ENCODE assay signal across 8 cellular contexts in genomic region chr19:58450836-58451357, GRCh38. TPM values are rescaled to one million over a fixed set of nuclear protein-coding genes. Genes with fewer than 3 reads are reported as not detected.
DNase-seq lines count a peak whose midpoint lies in the region; ATAC-seq and TF ChIP-seq lines count a peak whose summit lies in the region.

No MANE protein-coding gene starts in this region.

- H3K27me3 Mint-ChIP-seq in activated CD8-positive, alpha-beta T cell treated with anti-CD3 and anti-CD28 coated beads, Interleukin-2, amount 10 ng/mL, durations not matched to agents 7 days and 5 days (ENCODE audit: low read depth), result peaks cover 3% of the 10 kb centered on the region
- peaks cover 7 to 19% (median 15%) of the 10 kb centered on the region in 3 donors for H3K27me3 Mint-ChIP-seq in immature natural killer cell (ENCODE audit: low read depth in 3 of 3)
- peaks cover 34% of the 10 kb centered on the region for H3K27me3 Mint-ChIP-seq in stimulated activated naive CD8-positive, alpha-beta T cell treated with anti-CD3 and anti-CD28 coated beads, Interleukin-15, amount 100 ng/mL, for 72 hours

- H3K36me3 Mint-ChIP-seq in activated CD8-positive, alpha-beta T cell treated with anti-CD3 and anti-CD28 coated beads, Interleukin-2, amount 10 ng/mL, durations not matched to agents 7 days and 5 days (ENCODE audit: low read depth), result peaks cover 19% of the 10 kb centered on the region
- H3K36me3 Mint-ChIP-seq in immature natural killer cell, result peaks cover 4 to 7% (median 5%) of the 10 kb centered on the region in 3 donors

- H3K4me1 Mint-ChIP-seq in activated CD8-positive, alpha-beta T cell treated with anti-CD3 and anti-CD28 coated beads, Interleukin-2, amount 10 ng/mL, durations not matched to agents 7 days and 5 days (ENCODE audit: low read depth), result peaks cover 22% of the 10 kb centered on the region
- peaks cover 18 to 25% of the 10 kb centered on the region in 2 donors for H3K4me1 Mint-ChIP-seq in immature natural killer cell
- H3K4me1 Mint-ChIP-seq in stimulated activated naive CD8-positive, alpha-beta T cell treated with anti-CD3 and anti-CD28 coated beads, Interleukin-15, amount 100 ng/mL, for 72 hours, result peaks cover 37% of the 10 kb centered on the region

- H3K27me3 ChIP-seq in GM06990 (replicated peaks; ENCODE audit: control insufficient read depth, insufficient read depth, low read length), result no peaks in the 10 kb centered on the region

- peaks cover 11% of the 10 kb centered on the region for H3K9me3 Mint-ChIP-seq in activated CD8-positive, alpha-beta T cell treated with anti-CD3 and anti-CD28 coated beads, Interleukin-2, amount 10 ng/mL, durations not matched to agents 7 days and 5 days (ENCODE audit: insufficient read depth)
- peaks cover 0 to 8% (median 2%) of the 10 kb centered on the region in 6 donors for H3K9me3 Mint-ChIP-seq in immature natural killer cell
- peaks cover 24 to 27% of the 10 kb centered on the region in 2 donors for H3K9me3 Mint-ChIP-seq in stimulated activated naive CD8-positive, alpha-beta T cell treated with anti-CD3 and anti-CD28 coated beads, Interleukin-15, amount 100 ng/mL, for 72 hours

- no peak for DNase-seq in GM06990 (ENCODE audit: extremely low read depth, insufficient read length)
- no peak for DNase-seq in activated CD8-positive, alpha-beta T cell treated with anti-CD3 and anti-CD28 coated beads, Interleukin-2, amount 10 ng/mL, durations not matched to agents 7 days and 5 days
- DNase-seq in immature natural killer cell, result no peak
- DNase-seq in stimulated activated naive CD8-positive, alpha-beta T cell treated with anti-CD3 and anti-CD28 coated beads, Interleukin-15, amount 100 ng/mL, for 72 hours, result no peak
- DNase-seq in NAMALWA (ENCODE audit: low spot score), result no peak
- DNase-seq in activated gamma-delta T cell (lab: John Stamatoyannopoulos, UW), result no peak
- DNase-seq in SKM-1 treated with dmso at 0.1 percent for 144 hours (lab: John Stamatoyannopoulos, UW; ENCODE audit: unreplicated experiment), result no peak

- peak; percentile 16 for ATAC-seq in HG02870 (IDR thresholded peaks at IDR 0.05; ENCODE audit: unreplicated experiment)
- ATAC-seq in activated CD8-positive, alpha-beta T cell treated with anti-CD3 and anti-CD28 coated beads, Interleukin-2, amount 10 ng/mL, durations not matched to agents 7 days and 5 days, result peak; percentile 29
- peak; percentile 26 for ATAC-seq in stimulated activated naive CD8-positive, alpha-beta T cell treated with anti-CD3 and anti-CD28 coated beads, Interleukin-15, amount 100 ng/mL, for 72 hours

- peak overlapping the region; percentile 73 for H3K4me3 Mint-ChIP-seq in activated CD8-positive, alpha-beta T cell treated with anti-CD3 and anti-CD28 coated beads, Interleukin-2, amount 10 ng/mL, durations not matched to agents 7 days and 5 days
- peak overlapping the region; percentile 80 to 90 (median 86) for H3K4me3 Mint-ChIP-seq in immature natural killer cell
- H3K4me3 Mint-ChIP-seq in stimulated activated naive CD8-positive, alpha-beta T cell treated with anti-CD3 and anti-CD28 coated beads, Interleukin-15, amount 100 ng/mL, for 72 hours, result peak overlapping the region; percentile 95 to 96

- H3K36me3 ChIP-seq in GM06990 (ENCODE audit: control insufficient read depth, insufficient read depth, low read length), result peaks cover 7% of the 10 kb centered on the region

- peak overlapping the region; percentile 34 for H3K27ac Mint-ChIP-seq in activated CD8-positive, alpha-beta T cell treated with anti-CD3 and anti-CD28 coated beads, Interleukin-2, amount 10 ng/mL, durations not matched to agents 7 days and 5 days
- peak overlapping the region; percentile 79 to 92 (median 83) for H3K27ac Mint-ChIP-seq in immature natural killer cell
- H3K27ac Mint-ChIP-seq in stimulated activated naive CD8-positive, alpha-beta T cell treated with anti-CD3 and anti-CD28 coated beads, Interleukin-15, amount 100 ng/mL, for 72 hours, result no peak overlapping the region

- no peak for TF ChIP-seq CTCF in GM06990 (IDR thresholded peaks at IDR 0.05; ENCODE audit: insufficient read depth, low read length, poor library complexity, severe bottlenecking)

- CTCF ChIA-PET in activated CD8-positive, alpha-beta T cell treated with anti-CD3 and anti-CD28 coated beads, Interleukin-2, amount 10 ng/mL, durations not matched to agents 7 days and 5 days (lab: Charles Lee), result interaction anchor here (0.8 kb wide), 1 partner anchor 42 kb away, joined by 3 read pairs; the partner anchor contains the start of gene ZNF584

- H3K4me3 ChIP-seq in GM06990 (replicated peaks; ENCODE audit: low read depth, low read length), result peak overlapping the region; percentile 94

- POLR2A ChIA-PET in activated CD8-positive, alpha-beta T cell treated with anti-CD3 and anti-CD28 coated beads, Interleukin-2, amount 10 ng/mL, durations not matched to agents 7 days and 5 days (lab: Charles Lee), result interaction anchor here (1.2 kb wide), 1 partner anchor 11 kb away, joined by 3 read pairs; the partner anchor contains the start of gene ZNF132

RNA-seq across cellular contexts. Expression of gene ZNF324B, which starts 0.5 kb away (rescaled TPM):
- total RNA-seq in activated CD8-positive, alpha-beta T cell treated with anti-CD3 and anti-CD28 coated beads, Interleukin-2, amount 10 ng/mL, durations not matched to agents 7 days and 5 days, result 10 to 100 TPM; 10.6 to 12.5 TPM
- 1 to 10 TPM in 2 of 3 donors, not detected in 1; 1.1 to 2.0 TPM for polyA plus RNA-seq in immature natural killer cell

RNA-seq across cellular contexts. Expression of gene ZNF132, which starts 10.9 kb away (rescaled TPM):
- 1 to 10 TPM; 5.1 to 6.0 TPM for total RNA-seq in activated CD8-positive, alpha-beta T cell treated with anti-CD3 and anti-CD28 coated beads, Interleukin-2, amount 10 ng/mL, durations not matched to agents 7 days and 5 days
- polyA plus RNA-seq in immature natural killer cell, result 1 to 10 TPM in 1 of 3 donors, under 1 TPM in 1, not detected in 1; 0.60 to 1.2 TPM

RNA-seq across cellular contexts. Expression of gene ZNF324, which starts 16.0 kb away (rescaled TPM):
- total RNA-seq in activated CD8-positive, alpha-beta T cell treated with anti-CD3 and anti-CD28 coated beads, Interleukin-2, amount 10 ng/mL, durations not matched to agents 7 days and 5 days, result 10 to 100 TPM; 13.8 to 15.8 TPM
- polyA plus RNA-seq in immature natural killer cell, result 10 to 100 TPM in 2 of 3 donors, 1 to 10 TPM in 1; 5.8 to 13.8 (median 11.4) TPM

RNA-seq across cellular contexts. Expression of gene ZNF446, which starts 25.3 kb away (rescaled TPM):
- total RNA-seq in activated CD8-positive, alpha-beta T cell treated with anti-CD3 and anti-CD28 coated beads, Interleukin-2, amount 10 ng/mL, durations not matched to agents 7 days and 5 days, result 1 to 10 TPM; 6.9 to 7.8 TPM
- polyA plus RNA-seq in immature natural killer cell, result 1 to 10 TPM; 2.3 to 3.6 (median 2.5) TPM

RNA-seq across cellular contexts. Expression of gene ZNF584, which starts 42.4 kb away (rescaled TPM):
- 10 to 100 TPM in 1 of 2 experiments, 1 to 10 TPM in 1; 9.4 to 11.5 TPM for total RNA-seq in activated CD8-positive, alpha-beta T cell treated with anti-CD3 and anti-CD28 coated beads, Interleukin-2, amount 10 ng/mL, durations not matched to agents 7 days and 5 days
- polyA plus RNA-seq in immature natural killer cell, result 10 to 100 TPM in 1 of 3 donors, 1 to 10 TPM in 2; 3.4 to 12.2 (median 4.4) TPM

Comparison
In these comparisons a context has a peak if more than half of its experiments do, and no peak if none do; other contexts are left out.
1. H3K27ac Mint-ChIP-seq: peak in activated CD8-positive, alpha-beta T cell treated with anti-CD3 and anti-CD28 coated beads, Interleukin-2, amount 10 ng/mL, durations not matched to agents 7 days and 5 days (single experiment) and immature natural killer cell (6 of 6); none in stimulated activated naive CD8-positive, alpha-beta T cell treated with anti-CD3 and anti-CD28 coated beads, Interleukin-15, amount 100 ng/mL, for 72 hours (0 of 2).
2. Peak in every context shown above with its lines, with median percentiles within 50 percentile points of each other: ATAC-seq and H3K4me3 Mint-ChIP-seq.